In the genomic region with DNA sequence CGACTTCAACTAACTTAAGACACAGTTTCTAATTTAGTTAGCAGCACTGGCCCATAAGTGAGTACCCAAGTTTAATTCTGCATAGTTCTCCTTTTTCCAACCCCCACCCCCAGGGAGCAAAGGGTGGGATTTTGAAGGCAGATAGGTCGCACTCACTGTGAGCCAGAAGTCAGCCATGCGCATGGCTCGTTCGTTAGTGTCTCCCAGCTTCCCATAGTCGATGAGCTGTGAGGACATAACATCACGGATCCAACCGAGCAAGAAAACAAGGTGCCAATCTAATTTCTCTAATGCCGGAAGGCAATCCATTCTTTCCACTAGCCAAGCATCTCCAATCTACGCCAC, we compare ENCODE assay signal across 8 cellular contexts. TPM values are rescaled to one million over a fixed set of nuclear protein-coding genes. Genes with fewer than 3 reads are reported as not detected.
DNase-seq lines count a peak whose midpoint lies in the region; ATAC-seq and TF ChIP-seq lines count a peak whose summit lies in the region.

No MANE protein-coding gene starts in this region.

- H3K9me3 ChIP-seq in lung (ENCODE audit: control insufficient read depth in 2 of 2, insufficient read depth in 1 of 2, low read length in 1 of 2), result no peaks in the 10 kb centered on the region
- no peaks in the 10 kb centered on the region for H3K9me3 ChIP-seq in uterus

- ATAC-seq in GM19328 (IDR thresholded peaks at IDR 0.05; ENCODE audit: unreplicated experiment), result peak; percentile 3
- ATAC-seq in HG03521 (IDR thresholded peaks at IDR 0.05; ENCODE audit: unreplicated experiment), result peak; percentile 5
- no peak for ATAC-seq in lung (ENCODE audit: insufficient read depth, low FRiP score)
- ATAC-seq in GM18861 (IDR thresholded peaks at IDR 0.05; ENCODE audit: unreplicated experiment), result no peak
- ATAC-seq in HG03025 (IDR thresholded peaks at IDR 0.05; ENCODE audit: low FRiP score, unreplicated experiment), result no peak

- no peak for TF ChIP-seq POLR2A in uterus (IDR thresholded peaks at IDR 0.05)

- no peak for TF ChIP-seq CTCF in brain microvascular endothelial cell (IDR thresholded peaks at IDR 0.05; ENCODE audit: low read depth, low read length, missing control alignments)
- no peak for TF ChIP-seq CTCF in lung (IDR thresholded peaks at IDR 0.05; ENCODE audit: control extremely low read depth, extremely low read depth)
- TF ChIP-seq CTCF in uterus (IDR thresholded peaks at IDR 0.05), result no peak

- peak overlapping the region; percentile 99 for H3K4me3 ChIP-seq in brain microvascular endothelial cell (ENCODE audit: low read depth, low read length)
- H3K4me3 ChIP-seq in lung, result peak overlapping the region; percentile 92
- H3K4me3 ChIP-seq in uterus, result peak overlapping the region; percentile 93 to 98

- H3K4me1 ChIP-seq in lung (ENCODE audit: control insufficient read depth in 2 of 2, insufficient read depth in 2 of 2, low read length in 2 of 2) (peaks cover 4 to 12% of the 10 kb centered on the region in 2 donors), uterus (peaks cover 7 to 17% of the 10 kb centered on the region in 2 donors)

- in situ Hi-C loops in brain microvascular endothelial cell (cut with HindIII; ENCODE audit: low pct_ligation_motif_present, low sequenced_read_pairs), result no loop called here

- peak overlapping the region; percentile 32 for H3K27ac ChIP-seq in brain microvascular endothelial cell
- peak overlapping the region; percentile 17 to 89 for H3K27ac ChIP-seq in lung (ENCODE audit: low read depth in 1 of 2, low read length in 1 of 2)
- peak overlapping the region; percentile 80 to 89 for H3K27ac ChIP-seq in uterus

- 1% methylated on average over 10 of the region's 10 CpGs for WGBS in lung, 2 donors

- H3K27me3 ChIP-seq in brain microvascular endothelial cell (replicated peaks) (no peaks in the 10 kb centered on the region), lung (ENCODE audit: control insufficient read depth, insufficient read depth) (no peaks in the 10 kb centered on the region), uterus (no peaks in the 10 kb centered on the region)

- DNase-seq in brain microvascular endothelial cell, result no peak
- DNase-seq in lung (ENCODE audit: low spot score), result no peak
- DNase-seq in uterus, result no peak
- no peak for DNase-seq in AG08395 (ENCODE audit: low spot score)

- H3K36me3 ChIP-seq in brain microvascular endothelial cell (replicated peaks) (peaks cover 20% of the 10 kb centered on the region), lung (ENCODE audit: control insufficient read depth in 2 of 2, insufficient read depth in 2 of 2, low read length in 2 of 2) (peaks cover 0 to 5% of the 10 kb centered on the region in 2 donors), uterus (no peaks in the 10 kb centered on the region)

- intact Hi-C loops in uterus (cut with DNase I; ENCODE audit: low total_unique reads), result loop anchor here (5.0 to 10.0 kb wide), 2 partner anchors 68 to 145 kb away; partner anchors contain the start of genes TAF10 and TPP1

RNA-seq across cellular contexts. Expression of gene MRPL17, which starts 0.6 kb away (rescaled TPM):
- total RNA-seq in lung (10 to 100 TPM; 28.2 to 43.2 TPM), uterus (100 to 1,000 TPM in 1 of 4 donors, 10 to 100 TPM in 3; 30.6 to 452 (median 55.0) TPM)
- 10 to 100 TPM; 48.6 to 81.4 TPM for polyA plus RNA-seq in lung

RNA-seq across cellular contexts. Expression of gene DCHS1, which starts 27.0 kb away (rescaled TPM):
- total RNA-seq in lung (10 to 100 TPM; 14.9 to 39.9 TPM), uterus (100 to 1,000 TPM in 1 of 4 donors, 10 to 100 TPM in 3; 26.8 to 125 (median 73.6) TPM)
- polyA plus RNA-seq in lung, result 1 to 10 TPM; 6.0 to 8.2 TPM

Comparison
In these comparisons a context has a peak if more than half of its experiments do, and no peak if none do; other contexts are left out.
1. ATAC-seq: peak in GM19328 (single experiment) and HG03521 (single experiment); none in lung (single experiment), GM18861 (single experiment) and HG03025 (single experiment).
2. H3K27ac ChIP-seq: peak in every context shown above with its lines; median percentile 84 in uterus; 53 in lung; 32 in brain microvascular endothelial cell.
3. Peak in every context shown above with its lines, with median percentiles within 50 percentile points of each other: H3K4me3 ChIP-seq.